8 cellular contexts compared by ENCODE assay signal in genomic region chr6:24431045-24431451, GRCh38. TPM values are rescaled to one million over a fixed set of nuclear protein-coding genes. Genes with fewer than 3 reads are reported as not detected.
DNase-seq lines count a peak whose midpoint lies in the region; ATAC-seq and TF ChIP-seq lines count a peak whose summit lies in the region.

No MANE protein-coding gene starts in this region.

- no peak overlapping the region for H3K4me3 ChIP-seq in epithelial cell of esophagus (ENCODE audit: low read length)

- H3K27me3 Mint-ChIP-seq in nephron (ENCODE audit: low read depth): no peaks in the 10 kb centered on the region

- H3K4me3 Mint-ChIP-seq in nephron: no peak overlapping the region

- no peak for DNase-seq in Right ventricle myocardium inferior (ENCODE audit: missing footprints)
- DNase-seq in cardiac septum (ENCODE audit: low spot score): no peak
- DNase-seq in RPMI7951 (ENCODE audit: low read depth): peak; percentile 48
- peak; percentile 63 for DNase-seq in epithelial cell of esophagus (ENCODE audit: low read depth)
- no peak for DNase-seq in sciatic nerve (ENCODE audit: low spot score)

- H3K36me3 Mint-ChIP-seq in nephron (ENCODE audit: low read depth): peaks cover 23% of the 10 kb centered on the region

- ATAC-seq in Right ventricle myocardium inferior (peak; percentile 51), sciatic nerve (no peak), GM19023 (IDR thresholded peaks at IDR 0.05; ENCODE audit: unreplicated experiment) (no peak)

- intact Hi-C loops in Right ventricle myocardium inferior (cut with DNase I): no loop called here
- intact Hi-C loops in cardiac septum (cut with DNase I): loop anchor here (5.0 to 10.0 kb wide), 2 partner anchors 91 to 264 kb away; no protein-coding TSS in a partner anchor
- intact Hi-C loops in sciatic nerve (cut with DNase I): no loop called here

- no peak overlapping the region for H3K27ac Mint-ChIP-seq in nephron

- no peaks in the 10 kb centered on the region for H3K4me1 Mint-ChIP-seq in nephron

- peak; percentile 73 for TF ChIP-seq RAD21 in Ishikawa (IDR thresholded peaks at IDR 0.05; ENCODE audit: low read depth)

- TF ChIP-seq CTCF in epithelial cell of esophagus (IDR thresholded peaks at IDR 0.05; ENCODE audit: insufficient read depth, low read depth, low read length, missing control alignments): peak; percentile 61
- peak; percentile 46 to 62 (median 56) for TF ChIP-seq CTCF in nephron (IDR thresholded peaks at IDR 0.05; ENCODE audit: unreplicated experiment in 3 of 3)

- TF ChIP-seq EP300 in Ishikawa (IDR thresholded peaks at IDR 0.05; ENCODE audit: borderline replicate concordance): no peak

- H3K9me3 Mint-ChIP-seq in nephron: no peaks in the 10 kb centered on the region

TF ChIP-seq in Ishikawa, 13 proteins besides CTCF, POLR2A, EP300 and RAD21:
- no peak for TF ChIP-seq MAX (IDR thresholded peaks at IDR 0.05)
- no peak for TF ChIP-seq CREB1 (IDR thresholded peaks at IDR 0.05; ENCODE audit: low read depth)
- no peak for TF ChIP-seq USF1 (IDR thresholded peaks at IDR 0.05)
- TF ChIP-seq TAF1 (IDR thresholded peaks at IDR 0.05; ENCODE audit: low read depth): no peak
- TF ChIP-seq TEAD4 (IDR thresholded peaks at IDR 0.05): no peak
- TF ChIP-seq CEBPB (IDR thresholded peaks at IDR 0.05): no peak

RNA-seq across cellular contexts. Expression of gene MRS2, which starts 28.3 kb away (rescaled TPM):
- total RNA-seq in Right ventricle myocardium inferior (43.4 TPM), cardiac septum (38.7 TPM), sciatic nerve (20.5 TPM)
- 24.4 and 26.5 TPM in 2 replicates for total RNA-seq in RPMI7951 (2014; rRNA removed; shearing (Covaris generic))

RNA-seq across cellular contexts. Expression of gene GPLD1, which starts 58.3 kb away (rescaled TPM):
- total RNA-seq in Right ventricle myocardium inferior (1.1 TPM), cardiac septum (0.81 TPM), sciatic nerve (4.9 TPM)
- total RNA-seq in RPMI7951 (2014; rRNA removed; shearing (Covaris generic)): not detected in 2 replicates

Comparison
In these comparisons a context has a peak if more than half of its experiments do, and no peak if none do; other contexts are left out.
1. DNase-seq: peak in RPMI7951 (single experiment) and epithelial cell of esophagus (single experiment); none in Right ventricle myocardium inferior (single experiment), cardiac septum (single experiment) and sciatic nerve (single experiment).